21 cellular contexts compared by ENCODE assay signal in genomic region chr22:48323746-48324145, GRCh38.
DNase-seq lines count a peak whose midpoint lies in the region; ATAC-seq and TF ChIP-seq lines count a peak whose summit lies in the region.
"Had no signal": no experiment of that assay in that cellular context is flagged by ENCODE, and none has a peak within 500 bp of the region (broad histone marks: within the 10 kb centered on the region; RNA-seq: fewer than 3 reads in every experiment).

No MANE protein-coding gene starts in this region.

- peak overlapping the region; percentile 7 for H3K18ac ChIP-seq in neuronal stem cell (ENCODE audit: low read length)

- no peak overlapping the region for H4K91ac ChIP-seq in neuronal stem cell (ENCODE audit: low read depth, low read length, poor library complexity)

- H2AK5ac ChIP-seq in neuronal stem cell (ENCODE audit: low read depth, low read length) = no peak overlapping the region

- intact Hi-C loops in Right ventricle myocardium superior (cut with DNase I) = no loop called here
- intact Hi-C loops in heart right ventricle (cut with DNase I) = no loop called here
- intact Hi-C loops in sigmoid colon (cut with DNase I) = no loop called here

- TF ChIP-seq CTCF in heart right ventricle (IDR thresholded peaks at IDR 0.05) = no peak
- TF ChIP-seq CTCF in sigmoid colon (IDR thresholded peaks at IDR 0.05) = no peak
- TF ChIP-seq CTCF in suprapubic skin (IDR thresholded peaks at IDR 0.05) = no peak

- H2BK15ac ChIP-seq in neuronal stem cell (ENCODE audit: low read length) = no peak overlapping the region

- H3K4me1 ChIP-seq in heart right ventricle (no peaks in the 10 kb centered on the region), neuronal stem cell (ENCODE audit: control insufficient read depth in 2 of 2, insufficient read depth in 1 of 2, low read depth in 1 of 2, low read length in 2 of 2) (peaks cover 0 to 7% of the 10 kb centered on the region in 2 donors), sigmoid colon (peaks cover 0 to 16% (median 9%) of the 10 kb centered on the region in 4 donors), suprapubic skin (no peaks in the 10 kb centered on the region)
- H3K4me1 ChIP-seq: Caco-2, HAP-1 had no signal

- 85 to 90% methylated on average over 7 of the region's 7 CpGs for WGBS in heart right ventricle, 2 donors
- WGBS in neuronal stem cell (ENCODE audit: extremely low coverage in 2 of 2, insufficient read length in 2 of 2, insufficient replicate concordance in 1 of 2), 2 donors = no CpG with 5 or more reads among the region's 7 CpGs
- WGBS in sigmoid colon, 2 donors = 93 to 95% methylated on average over 7 of the region's 7 CpGs
- 93% methylated on average over 6 of the region's 7 CpGs for WGBS in suprapubic skin

- no peak overlapping the region for H3K4ac ChIP-seq in neuronal stem cell (ENCODE audit: low read length)

- no peak overlapping the region for H2BK120ac ChIP-seq in neuronal stem cell (ENCODE audit: low read depth, low read length)

- ATAC-seq in Right ventricle myocardium superior (ENCODE audit: poor library complexity) (no peak), heart right ventricle (no peak), HG03135 (IDR thresholded peaks at IDR 0.05; ENCODE audit: unreplicated experiment) (no peak), GM19455 (IDR thresholded peaks at IDR 0.05; ENCODE audit: unreplicated experiment) (no peak)
- ATAC-seq: CD8-positive, alpha-beta T cell; GM12878 had no signal

- no peaks in the 10 kb centered on the region for H3K36me3 ChIP-seq in heart right ventricle
- no peaks in the 10 kb centered on the region for H3K36me3 ChIP-seq in neuronal stem cell (replicated peaks in 1 of 2; ENCODE audit: control insufficient read depth in 2 of 2, insufficient read depth in 2 of 2, low read length in 2 of 2)
- no peaks in the 10 kb centered on the region for H3K36me3 ChIP-seq in sigmoid colon
- H3K36me3 ChIP-seq in suprapubic skin = no peaks in the 10 kb centered on the region
- H3K36me3 ChIP-seq: BLaER1, HAP-1 had no signal

- H2BK5ac ChIP-seq in neuronal stem cell (ENCODE audit: low read length) = no peak overlapping the region

- H2AFZ ChIP-seq in neuronal stem cell (ENCODE audit: low read length) = no peak overlapping the region

- no peak overlapping the region for H3K14ac ChIP-seq in neuronal stem cell (ENCODE audit: low read length)

- H3K23ac ChIP-seq in neuronal stem cell (ENCODE audit: low read depth, low read length, poor library complexity) = no peak overlapping the region

- H3K27me3 ChIP-seq in heart right ventricle (peaks cover 0 to 21% (median 11%) of the 10 kb centered on the region in 7 donors), neuronal stem cell (ENCODE audit: control insufficient read depth in 3 of 3, insufficient read depth in 3 of 3, low read depth in 1 of 3, low read length in 3 of 3) (no peaks in the 10 kb centered on the region), sigmoid colon (no peaks in the 10 kb centered on the region), suprapubic skin (peaks cover 11% of the 10 kb centered on the region)
- H3K27me3 ChIP-seq: BLaER1 had no signal

- no peak overlapping the region for H2BK12ac ChIP-seq in neuronal stem cell (ENCODE audit: low read length)

- TF ChIP-seq EP300 in sigmoid colon (IDR thresholded peaks at IDR 0.05) (no peak), suprapubic skin (IDR thresholded peaks at IDR 0.05) (no peak)

- H3K4me2 ChIP-seq in neuronal stem cell (ENCODE audit: insufficient read depth, low read length, poor library complexity, severe bottlenecking) = no peak overlapping the region
- H3K4me2 ChIP-seq: BLaER1 had no signal

- H3K79me1 ChIP-seq in neuronal stem cell (ENCODE audit: low read depth, low read length) = no peaks in the 10 kb centered on the region

- DNase-seq in Right ventricle myocardium superior (peak; percentile 16), heart right ventricle (no peak), neuronal stem cell (ENCODE audit: low spot score) (no peak), sigmoid colon (peak; percentile 34), suprapubic skin (ENCODE audit: low spot score in 2 of 2) (no peak), NCI-H82 (lab: John Stamatoyannopoulos, UW) (no peak)
- DNase-seq: Caco-2; CD4-positive, CD25-positive, alpha-beta regulatory T cell; CD8-positive, alpha-beta T cell; DMS153; EL; GDM1; GOT3; HFFc6 had no signal

- no peak overlapping the region for H3K27ac ChIP-seq in heart right ventricle
- H3K27ac ChIP-seq in neuronal stem cell (replicated peaks; ENCODE audit: low read length) = no peak overlapping the region
- no peak overlapping the region for H3K27ac ChIP-seq in sigmoid colon
- no peak overlapping the region for H3K27ac ChIP-seq in suprapubic skin
- H3K27ac ChIP-seq: 22Rv1, BLaER1, C4-2B had no signal

- peaks cover 0 to 39% (median 4%) of the 10 kb centered on the region in 11 donors for H3K9me3 ChIP-seq in heart right ventricle
- H3K9me3 ChIP-seq in neuronal stem cell (replicated peaks in 1 of 2; ENCODE audit: control insufficient read depth in 2 of 2, insufficient read depth in 1 of 2, low read depth in 1 of 2, low read length in 2 of 2) = peaks cover 0 to 9% of the 10 kb centered on the region in 2 donors
- peaks cover 0 to 3% (median 1%) of the 10 kb centered on the region in 4 donors for H3K9me3 ChIP-seq in sigmoid colon
- H3K9me3 ChIP-seq in suprapubic skin = peaks cover 4% of the 10 kb centered on the region
- H3K9me3 ChIP-seq: Caco-2, HAP-1 had no signal

- TF ChIP-seq POLR2A in sigmoid colon (IDR thresholded peaks at IDR 0.05) (no peak), suprapubic skin (IDR thresholded peaks at IDR 0.05) (no peak)

- H3K4me3 ChIP-seq in heart right ventricle (no peak overlapping the region), neuronal stem cell (ENCODE audit: low read length in 2 of 2) (no peak overlapping the region), sigmoid colon (no peak overlapping the region), suprapubic skin (no peak overlapping the region)
- H3K4me3 ChIP-seq: BLaER1, GM12878, HAP-1 had no signal

- no peak overlapping the region for H4K8ac ChIP-seq in neuronal stem cell (ENCODE audit: low read depth, low read length)

- H3K9ac ChIP-seq in neuronal stem cell (ENCODE audit: low read depth, low read length, poor library complexity) = no peak overlapping the region
- H3K9ac ChIP-seq: BLaER1 had no signal

Comparison
In these comparisons a context has a peak if more than half of its experiments do, and no peak if none do; other contexts are left out.
1. DNase-seq: peak in Right ventricle myocardium superior (single experiment) and sigmoid colon (single experiment); none in heart right ventricle (0 of 2), neuronal stem cell (single experiment), suprapubic skin (0 of 2) and NCI-H82 (single experiment).